ENCODE assay signal across 28 cellular contexts in the genomic region with DNA sequence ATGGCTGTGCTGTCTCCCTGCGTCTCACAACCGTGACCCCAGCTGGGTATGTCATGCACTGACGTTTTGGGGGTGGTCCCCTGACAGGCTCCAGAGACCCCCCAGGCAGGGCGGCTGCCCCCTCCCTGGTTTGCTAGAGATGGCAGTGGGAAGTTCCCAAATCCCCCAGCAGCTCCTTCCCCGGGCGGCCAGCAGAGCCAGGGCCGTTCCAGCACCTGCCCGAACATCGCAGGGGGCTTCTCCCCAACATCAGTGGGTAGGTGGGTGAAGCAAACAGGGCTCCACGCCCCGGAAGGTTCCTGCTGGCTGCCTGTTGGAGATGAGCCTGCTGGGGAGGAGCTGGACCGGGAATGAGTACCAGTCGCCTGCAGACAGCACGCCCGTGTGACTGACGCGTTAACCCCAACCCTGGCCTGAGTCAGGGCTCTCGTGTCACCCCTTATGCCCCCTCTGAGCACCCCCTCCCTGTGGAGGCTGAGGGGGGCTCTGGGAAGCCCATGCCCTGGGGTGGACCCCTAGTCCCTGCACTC.
"Had no signal": no experiment of that assay in that cellular context is flagged by ENCODE, and none has a peak within 500 bp of the region (broad histone marks: within the 10 kb centered on the region; RNA-seq: fewer than 3 reads in every experiment).

No MANE protein-coding gene starts in this region.

- H3K4me2 ChIP-seq: neural progenitor cell, smooth muscle cell had no signal

- ATAC-seq: naive thymus-derived CD4-positive, alpha-beta T cell; natural killer cell; pancreas; sciatic nerve; stimulated activated memory B cell treated with anti-CD40 and anti-IgM and Interleukin-4, amounts not matched to agents 10 μg/mL and 1 μg/mL and 100 μg/mL, for 72 hours had no signal

- H3K9ac ChIP-seq: neural progenitor cell had no signal

- H2AFZ ChIP-seq: neural progenitor cell had no signal

- H3K27me3 ChIP-seq: neural progenitor cell, neutrophil, pancreas, right atrium auricular region, spleen, stomach, thyroid gland, tibial nerve, upper lobe of left lung, vagina had no signal

- FAIRE-seq: pancreas, urothelium cell line had no signal

- H3K36me3 ChIP-seq: neural progenitor cell, prostate gland had no signal

- DNase-seq: naive thymus-derived CD4-positive, alpha-beta T cell; natural killer cell; nucleus accumbens; retina; spleen; stimulated activated CD4-positive, alpha-beta T cell treated with anti-CD3 and anti-CD28 coated beads, Interleukin-12 subunit alpha, Interleukin-12 subunit beta, amount 100 ng/mL, for 4 hours; stimulated activated CD4-positive, alpha-beta T cell treated with anti-CD3 and anti-CD28 coated beads, Interleukin-1b, Interleukin-23, amount 100 ng/mL, for 48 hours; stimulated activated CD4-positive, alpha-beta T cell treated with anti-CD3 and anti-CD28 coated beads, Interleukin-4, amount 100 ng/mL, for 1 hour; stimulated activated CD4-positive, alpha-beta T cell treated with anti-CD3 and anti-CD28 coated beads, Interleukin-4, amount 100 ng/mL, for 4 hours; stimulated activated CD8-positive, alpha-beta memory T cell treated with anti-CD3 and anti-CD28 coated beads, Interleukin-4, amount 100 ng/mL, for 48 hours; stimulated activated naive CD4-positive, alpha-beta T cell treated with Interleukin-2 at 50 U/mL for 16 hours; stomach; thyroid gland; trophoblast cell had no signal

- H3K9me3 ChIP-seq: neutrophil, pancreas, prostate gland, right atrium auricular region, spleen, stomach, thoracic aorta, thyroid gland, tibial nerve, upper lobe of left lung, vagina had no signal

- H3K27ac ChIP-seq: neural progenitor cell, neutrophil, pancreas, prostate gland, skin epidermis, spleen, stomach, thoracic aorta, thyroid gland, tibial nerve, upper lobe of left lung, vagina had no signal

- H3K4me1 ChIP-seq: neural progenitor cell, tibial nerve, vagina had no signal

- H3K4me3 ChIP-seq: neural progenitor cell, pancreas, prostate gland, right atrium auricular region, skin epidermis, smooth muscle cell, spleen, stomach, thoracic aorta, thyroid gland, tibial nerve, upper lobe of left lung, vagina had no signal
